Comparison of ENCODE assay signal across 1 cellular context in the genomic region with DNA sequence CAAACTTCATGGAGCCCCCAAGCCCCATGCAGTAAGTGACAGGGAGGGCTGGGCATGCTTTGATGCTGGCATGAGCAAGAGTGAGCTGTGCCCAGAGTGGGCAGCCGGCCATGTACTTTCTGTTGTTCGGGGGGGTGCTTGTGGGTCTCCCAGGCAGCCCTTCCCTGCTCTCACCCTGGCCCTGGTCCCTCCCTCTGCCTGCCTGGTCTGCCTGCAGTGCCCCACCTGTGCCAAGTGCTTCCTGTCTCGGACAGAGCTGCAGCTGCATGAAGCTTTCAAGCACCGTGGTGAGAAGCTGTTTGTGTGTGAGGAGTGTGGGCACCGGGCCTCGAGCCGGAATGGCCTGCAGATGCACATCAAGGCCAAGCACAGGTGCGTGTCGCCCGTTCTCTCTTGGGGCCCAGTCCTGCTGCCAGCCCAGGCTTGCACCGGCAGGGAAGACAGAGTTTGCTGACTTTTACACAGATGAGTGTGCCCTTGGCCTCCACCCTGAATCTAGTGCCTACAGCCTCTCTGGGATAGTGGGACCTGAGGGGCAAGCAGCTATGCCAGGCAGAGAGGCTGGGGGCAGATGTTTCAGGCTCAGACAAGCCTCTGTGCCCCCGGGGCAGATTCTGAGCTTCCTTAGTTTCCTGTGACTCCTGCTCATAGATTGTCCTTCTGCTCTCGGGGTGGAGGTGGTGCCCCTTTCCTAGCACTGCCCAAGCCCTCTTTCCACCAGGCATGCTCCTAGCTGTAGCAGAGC.
TF ChIP-seq lines count a peak whose summit lies in the region.

No MANE protein-coding gene starts in this region.

TF ChIP-seq in H1, 55 proteins besides CTCF, POLR2A, EP300 and RAD21:
- no peak for TF ChIP-seq EGR1 (IDR thresholded peaks at IDR 0.05; ENCODE audit: borderline replicate concordance, low read depth, low read length)
- TF ChIP-seq SAP30 (IDR thresholded peaks at IDR 0.05; ENCODE audit: insufficient read depth, insufficient replicate concordance, low read length) = no peak
- TF ChIP-seq FOSL1 (IDR thresholded peaks at IDR 0.05; ENCODE audit: insufficient read depth, low read depth, low read length) = no peak
- no peak for TF ChIP-seq SIRT6 (IDR thresholded peaks at IDR 0.05; ENCODE audit: low read length)
- no peak for TF ChIP-seq MAFK (IDR thresholded peaks at IDR 0.05; ENCODE audit: low read depth, low read length)
- TF ChIP-seq, protein P1, sequence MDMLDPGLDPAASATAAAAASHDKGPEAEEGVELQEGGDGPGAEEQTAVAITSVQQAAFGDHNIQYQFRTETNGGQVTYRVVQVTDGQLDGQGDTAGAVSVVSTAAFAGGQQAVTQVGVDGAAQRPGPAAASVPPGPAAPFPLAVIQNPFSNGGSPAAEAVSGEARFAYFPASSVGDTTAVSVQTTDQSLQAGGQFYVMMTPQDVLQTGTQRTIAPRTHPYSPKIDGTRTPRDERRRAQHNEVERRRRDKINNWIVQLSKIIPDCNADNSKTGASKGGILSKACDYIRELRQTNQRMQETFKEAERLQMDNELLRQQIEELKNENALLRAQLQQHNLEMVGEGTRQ (IDR thresholded peaks at IDR 0.05; ENCODE audit: low read length) = no peak
- TF ChIP-seq RXRA (IDR thresholded peaks at IDR 0.05; ENCODE audit: insufficient read depth, low read depth, low read length) = no peak
- TF ChIP-seq NANOG (IDR thresholded peaks at IDR 0.05; ENCODE audit: insufficient read depth, low read depth, low read length, poor library complexity, severe bottlenecking) = no peak
- no peak for TF ChIP-seq GABPA (IDR thresholded peaks at IDR 0.05; ENCODE audit: borderline replicate concordance, insufficient read depth, low read length)
- TF ChIP-seq CBX5 (IDR thresholded peaks at IDR 0.05; ENCODE audit: low read depth, low read length) = no peak
- TF ChIP-seq, protein P2, sequence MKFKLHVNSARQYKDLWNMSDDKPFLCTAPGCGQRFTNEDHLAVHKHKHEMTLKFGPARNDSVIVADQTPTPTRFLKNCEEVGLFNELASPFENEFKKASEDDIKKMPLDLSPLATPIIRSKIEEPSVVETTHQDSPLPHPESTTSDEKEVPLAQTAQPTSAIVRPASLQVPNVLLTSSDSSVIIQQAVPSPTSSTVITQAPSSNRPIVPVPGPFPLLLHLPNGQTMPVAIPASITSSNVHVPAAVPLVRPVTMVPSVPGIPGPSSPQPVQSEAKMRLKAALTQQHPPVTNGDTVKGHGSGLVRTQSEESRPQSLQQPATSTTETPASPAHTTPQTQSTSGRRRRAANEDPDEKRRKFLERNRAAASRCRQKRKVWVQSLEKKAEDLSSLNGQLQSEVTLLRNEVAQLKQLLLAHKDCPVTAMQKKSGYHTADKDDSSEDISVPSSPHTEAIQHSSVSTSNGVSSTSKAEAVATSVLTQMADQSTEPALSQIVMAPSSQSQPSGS (IDR thresholded peaks at IDR 0.05; ENCODE audit: low read length) = no peak
- TF ChIP-seq HDAC2 (IDR thresholded peaks at IDR 0.05; ENCODE audit: borderline replicate concordance in 1 of 2, low read depth in 2 of 2, low read length in 2 of 2) = no peak
- no peak for TF ChIP-seq CHD2 (IDR thresholded peaks at IDR 0.05; ENCODE audit: low read length)
- no peak for TF ChIP-seq NRF1 (IDR thresholded peaks at IDR 0.05; ENCODE audit: low read depth, low read length)
- no peak for TF ChIP-seq ZNF274 (IDR thresholded peaks at IDR 0.05; ENCODE audit: borderline replicate concordance, extremely low read depth, low read length)
- no peak for TF ChIP-seq SUZ12 (IDR thresholded peaks at IDR 0.05; ENCODE audit: low read length)
- no peak for TF ChIP-seq SP1 (IDR thresholded peaks at IDR 0.05; ENCODE audit: low read depth, low read length)
- TF ChIP-seq BACH1 (IDR thresholded peaks at IDR 0.05; ENCODE audit: low read length) = no peak
